ENCODE assay signal across 19 cellular contexts in the genomic region with DNA sequence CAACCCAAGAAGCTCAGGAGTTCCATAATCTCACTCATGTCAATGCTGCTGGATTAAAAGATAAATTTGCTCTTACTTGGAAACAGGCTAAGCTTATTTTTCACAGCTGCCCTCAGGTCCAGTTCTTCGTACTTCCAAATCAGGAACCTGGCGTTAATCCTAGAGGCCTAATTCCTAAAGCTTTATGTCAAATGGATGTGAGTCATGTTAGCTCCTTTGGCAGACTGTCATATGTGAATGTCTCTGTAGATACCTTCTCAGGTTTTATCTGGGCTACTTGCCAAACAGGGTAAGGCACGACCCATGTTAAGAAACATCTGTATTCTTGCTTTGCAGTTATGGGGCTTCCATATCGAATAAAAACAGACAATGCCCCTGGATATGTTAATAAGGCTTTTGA.
DNase-seq lines count a peak whose midpoint lies in the region; ATAC-seq, FAIRE-seq and TF ChIP-seq lines count a peak whose summit lies in the region.
"Had no signal": no experiment of that assay in that cellular context is flagged by ENCODE, and none has a peak within 500 bp of the region (broad histone marks: within the 10 kb centered on the region; RNA-seq: fewer than 3 reads in every experiment).

No MANE protein-coding gene starts in this region.

- BruUV-seq in MCF 10A (replicated peaks; lab: Mats Ljungman, UMichigan): no TSS peak
- BruUV-seq in Panc1 (replicated peaks; lab: Mats Ljungman, UMichigan): no TSS peak

- H3K27ac ChIP-seq in breast epithelium (no peak overlapping the region), Panc1 (ENCODE audit: low read length) (no peak overlapping the region), epithelial cell of prostate (no peak overlapping the region), left lung (no peak overlapping the region)

- H3K36me3 Mint-ChIP-seq in MCF 10A (ENCODE audit: insufficient read depth, unreplicated experiment): peaks cover 7% of the 10 kb centered on the region

- H3K4me3 ChIP-seq in breast epithelium: no peak overlapping the region
- H3K4me3 ChIP-seq in Panc1 (ENCODE audit: low read depth in 2 of 2, low read length in 2 of 2): no peak overlapping the region
- H3K4me3 ChIP-seq in left lung: no peak overlapping the region

- peaks cover 8 to 39% of the 10 kb centered on the region in 2 donors for H3K9me3 ChIP-seq in breast epithelium
- H3K9me3 ChIP-seq in Panc1 (ENCODE audit: control insufficient read depth, insufficient read depth, low read depth, low read length): peaks cover 3% of the 10 kb centered on the region; the same call in 1 of the 2 replicates
- H3K9me3 ChIP-seq in left lung: peaks cover 0 to 91% of the 10 kb centered on the region in 2 donors

- H3K36me3 ChIP-seq in breast epithelium: no peaks in the 10 kb centered on the region
- H3K36me3 ChIP-seq in Panc1 (ENCODE audit: control insufficient read depth, insufficient read depth, low read length): no peaks in the 10 kb centered on the region
- no peaks in the 10 kb centered on the region for H3K36me3 ChIP-seq in left lung

- H3K4me1 ChIP-seq in breast epithelium (no peaks in the 10 kb centered on the region), Panc1 (ENCODE audit: control insufficient read depth, insufficient read depth, low read length) (no peaks in the 10 kb centered on the region), left lung (no peaks in the 10 kb centered on the region)

- peaks cover 39% of the 10 kb centered on the region for H3K9me3 Mint-ChIP-seq in MCF 10A (ENCODE audit: unreplicated experiment)

- no peak overlapping the region for H3K4me3 Mint-ChIP-seq in MCF 10A (ENCODE audit: unreplicated experiment)
- H3K4me3 Mint-ChIP-seq: B cell had no signal

- POLR2A ChIA-PET in MCF 10A (lab: Yijun Ruan, JAX) (interaction anchor here (0.6 kb wide), 1 partner anchor 18 kb away, joined by 6 read pairs; no protein-coding TSS in a partner anchor), Panc1 (lab: Charles Lee) (no interaction called here)

- ATAC-seq in Panc1 (no peak), GM19023 (IDR thresholded peaks at IDR 0.05; ENCODE audit: unreplicated experiment) (no peak), left lung (no peak)
- ATAC-seq: HCT116, HepG2, Right ventricle myocardium inferior had no signal

- no peaks in the 10 kb centered on the region for H3K27me3 Mint-ChIP-seq in MCF 10A (ENCODE audit: insufficient read depth, unreplicated experiment)
- H3K27me3 Mint-ChIP-seq: B cell had no signal

- intact Hi-C loops in MCF 10A (cut with micrococcal nuclease) (no loop called here), breast epithelium (cut with DNase I; ENCODE audit: low total_unique reads) (no loop called here), Panc1 (cut with micrococcal nuclease; ENCODE audit: unreplicated experiment) (loop anchor here (10.0 kb wide), 1 partner anchor 72 kb away; no protein-coding TSS in a partner anchor), left lung (cut with DNase I) (no loop called here)

- CTCF ChIA-PET in MCF 10A (lab: Yijun Ruan, JAX): no interaction called here
- CTCF ChIA-PET in Panc1 (lab: Charles Lee): no interaction called here

- in situ Hi-C loops in Panc1 (cut with HindIII; ENCODE audit: low pct_unique_long_range_greater_than_20kb, low sequenced_read_pairs): no loop called here

- DNase-seq in MCF 10A (ENCODE audit: unreplicated experiment): peak; percentile 75
- DNase-seq in breast epithelium (ENCODE audit: low spot score in 2 of 2): no peak
- DNase-seq in Panc1 (ENCODE audit: low read depth, low spot score): peak; percentile 13
- peak; percentile 5 for DNase-seq in epithelial cell of prostate (ENCODE audit: low read depth, low spot score)
- DNase-seq in urothelium cell line (ENCODE audit: low spot score): peak; percentile 19
- no peak for DNase-seq in H54 (ENCODE audit: insufficient read length, low spot score)
- no peak for DNase-seq in left lung
- DNase-seq: KG1, NCI-H1048, NCI-H146, NCI-H2081, NCI-H2227 treated with DMSO at 0.1 percent for 48 hours, NCI-H524 had no signal

- TF ChIP-seq POLR2A in breast epithelium (IDR thresholded peaks at IDR 0.05): no peak
- TF ChIP-seq POLR2A in H54 (IDR thresholded peaks at IDR 0.05; ENCODE audit: low read depth, low read length): no peak

- FAIRE-seq in urothelium cell line (lab: Jason Lieb, UNC) (peak; percentile 44), H54 (lab: Jason Lieb, UNC) (no peak)
- FAIRE-seq: G401.6, HepG2 had no signal

- no peak overlapping the region for H3K27ac Mint-ChIP-seq in MCF 10A (ENCODE audit: low read depth, unreplicated experiment)
- H3K27ac Mint-ChIP-seq: B cell had no signal

- TF ChIP-seq CTCF in MCF 10A (IDR thresholded peaks at IDR 0.05; ENCODE audit: unreplicated experiment) (no peak), breast epithelium (IDR thresholded peaks at IDR 0.05) (no peak), Panc1 (IDR thresholded peaks at IDR 0.05) (no peak), left lung (IDR thresholded peaks at IDR 0.05) (no peak)

- no peaks in the 10 kb centered on the region for H3K4me1 Mint-ChIP-seq in MCF 10A (ENCODE audit: insufficient read depth, unreplicated experiment)
- H3K4me1 Mint-ChIP-seq: B cell had no signal

- H3K27me3 ChIP-seq in breast epithelium (no peaks in the 10 kb centered on the region), Panc1 (ENCODE audit: control insufficient read depth, insufficient read depth, low read length) (no peaks in the 10 kb centered on the region), left lung (no peaks in the 10 kb centered on the region)

Comparison
In these comparisons a context has a peak if more than half of its experiments do, and no peak if none do; other contexts are left out.
1. DNase-seq: peak in MCF 10A (single experiment), Panc1 (single experiment), epithelial cell of prostate (single experiment) and urothelium cell line (single experiment); none in breast epithelium (0 of 2), H54 (single experiment) and left lung (0 of 2).